In genomic region chr1:75423136-75423535, GRCh38 we compare ENCODE assay signal across 20 cellular contexts.
DNase-seq lines count a peak whose midpoint lies in the region; ATAC-seq and TF ChIP-seq lines count a peak whose summit lies in the region.
"Had no signal": no experiment of that assay in that cellular context is flagged by ENCODE, and none has a peak within 500 bp of the region (broad histone marks: within the 10 kb centered on the region; RNA-seq: fewer than 3 reads in every experiment).

No MANE protein-coding gene starts in this region.

- TF ChIP-seq CTCF in VCaP (conservative IDR thresholded peaks at IDR 0.05) = no peak

- H3K27ac ChIP-seq in VCaP = peak overlapping the region; percentile 65
- H3K27ac ChIP-seq: GM23248 had no signal

- no peak for ATAC-seq in HG03196 (IDR thresholded peaks at IDR 0.05; ENCODE audit: unreplicated experiment)
- ATAC-seq: PC-3, T-cell had no signal

- DNase-seq in DMS53 (lab: John Stamatoyannopoulos, UW) (peak; percentile 21), DMS53 treated with DMSO at 0.1 percent for 48 hours (lab: John Stamatoyannopoulos, UW; ENCODE audit: unreplicated experiment) (no peak), NCI-H69 (lab: John Stamatoyannopoulos, UW) (peak; percentile 43), lung microvascular endothelial cell (ENCODE audit: low read depth in 2 of 2) (peak; percentile 1 to 2), T-helper 9 cell (no peak)
- DNase-seq: 8988T; ACHN; CD8-positive, alpha-beta memory T cell; DMS 273 treated with DMSO at 0.1 percent for 48 hours; GM23248; KG1; MG63; NCI-H187 treated with DMSO at 0.1 percent for 48 hours; NCI-H2107; NCI-H526 treated with DMSO at 0.1 percent for 48 hours; NK-92 treated with Interleukin-12 subunit alpha and Interleukin-12 subunit beta, amount 100 ng/mL, for 24 hours; T-cell had no signal

Comparison
In these comparisons a context has a peak if more than half of its experiments do, and no peak if none do; other contexts are left out.
1. DNase-seq: peak in DMS53 (single experiment), NCI-H69 (single experiment) and lung microvascular endothelial cell (2 of 2); none in DMS53 treated with DMSO at 0.1 percent for 48 hours (single experiment) and T-helper 9 cell (single experiment).